1 cellular context compared by ENCODE assay signal in genomic region chr6:26031595-26032386, GRCh38.
TF ChIP-seq lines count a peak whose summit lies in the region.

No MANE protein-coding gene starts in this region.

TF ChIP-seq in WTC11, 78 proteins besides CTCF, POLR2A, EP300 and RAD21 (continued from another document):
- TF ChIP-seq ZNF532 (CRISPR knock-in tag; IDR thresholded peaks at IDR 0.05; ENCODE audit: borderline replicate concordance) (peak; percentile 69; the same call in 1 of the 2 replicates), AR (CRISPR knock-in tag; IDR thresholded peaks at IDR 0.05) (peak; percentile 87; the same call in 1 of the 2 replicates), ERG (CRISPR knock-in tag; IDR thresholded peaks at IDR 0.05) (peak; percentile 87; the same call in 1 of the 2 replicates), FOXP1 (CRISPR knock-in tag; IDR thresholded peaks at IDR 0.05; ENCODE audit: borderline replicate concordance) (peak; percentile 96), ZNF317 (CRISPR knock-in tag; IDR thresholded peaks at IDR 0.05; ENCODE audit: borderline replicate concordance, low read depth) (0 out of 2 replicates have a peak, but pooled peaks have one; percentile 52), IRF2 (CRISPR knock-in tag; IDR thresholded peaks at IDR 0.05; ENCODE audit: borderline replicate concordance, low read depth) (no peak), E2F5 (CRISPR knock-in tag; IDR thresholded peaks at IDR 0.05) (peak; percentile 75; the same call in 1 of the 2 replicates), IRF1 (CRISPR knock-in tag; IDR thresholded peaks at IDR 0.05) (peak; percentile 44; the same call in 1 of the 2 replicates), ETV6 (CRISPR knock-in tag; IDR thresholded peaks at IDR 0.05) (peak; percentile 66; the same call in 1 of the 2 replicates)
